In the genomic region with DNA sequence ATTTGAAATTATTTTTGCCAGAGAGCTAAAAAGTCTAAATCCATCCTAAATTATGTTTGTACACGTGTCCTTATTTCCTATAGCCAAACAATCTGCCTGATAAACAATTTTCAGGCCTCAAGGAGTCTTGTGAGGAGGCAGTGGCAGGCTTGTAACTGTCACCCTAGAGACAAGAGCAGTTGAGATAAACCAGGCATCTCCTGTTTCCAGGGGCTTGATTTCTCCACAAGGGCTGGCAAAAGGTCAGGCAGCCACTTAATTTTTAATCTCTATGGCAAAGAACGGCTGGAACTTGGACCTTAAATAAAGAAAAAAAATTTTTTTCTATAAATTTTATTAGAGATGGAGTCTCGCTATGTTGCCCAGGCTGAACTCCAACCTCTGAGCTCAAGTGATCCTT, we compare ENCODE assay signal across 24 cellular contexts. TPM values are rescaled to one million over a fixed set of nuclear protein-coding genes. Genes with fewer than 3 reads are reported as not detected.
DNase-seq lines count a peak whose midpoint lies in the region; ATAC-seq and TF ChIP-seq lines count a peak whose summit lies in the region.
"Had no signal": no experiment of that assay in that cellular context is flagged by ENCODE, and none has a peak within 500 bp of the region (broad histone marks: within the 10 kb centered on the region; RNA-seq: fewer than 3 reads in every experiment).

No MANE protein-coding gene starts in this region.

- TF ChIP-seq CTCF in MCF 10A (IDR thresholded peaks at IDR 0.05; ENCODE audit: unreplicated experiment) (no peak), mammary epithelial cell (conservative IDR thresholded peaks at IDR 0.05 in 1 of 2, IDR thresholded peaks at IDR 0.05 in 1 of 2; ENCODE audit: extremely low read depth in 1 of 2, insufficient read depth in 1 of 2, low read depth in 1 of 2, low read length in 2 of 2) (no peak), smooth muscle cell (IDR thresholded peaks at IDR 0.05; ENCODE audit: borderline replicate concordance, insufficient read depth, poor library complexity, severe bottlenecking) (no peak), PC-9 (conservative IDR thresholded peaks at IDR 0.05) (no peak), gastroesophageal sphincter (IDR thresholded peaks at IDR 0.05) (no peak)

- dilution Hi-C loops in mammary epithelial cell (cut with HindIII; ENCODE audit: low sequenced_read_pairs), result no loop called here

- H3K9me3 ChIP-seq in mammary epithelial cell (replicated peaks; ENCODE audit: insufficient read depth, low read length), result no peaks in the 10 kb centered on the region
- H3K9me3 ChIP-seq in right cardiac atrium (ENCODE audit: control insufficient read depth, low read length), result no peaks in the 10 kb centered on the region
- no peaks in the 10 kb centered on the region for H3K9me3 ChIP-seq in smooth muscle cell (replicated peaks; ENCODE audit: low read depth)
- peaks cover 3% of the 10 kb centered on the region; the same call in 1 of the 2 replicates for H3K9me3 ChIP-seq in PC-9 (ENCODE audit: insufficient read depth, low read depth)
- H3K9me3 ChIP-seq in gastroesophageal sphincter, result no peaks in the 10 kb centered on the region
- H3K9me3 ChIP-seq: BLaER1, HAP-1, MG63 had no signal

- H3K4me1 ChIP-seq in mammary epithelial cell (ENCODE audit: insufficient read depth, low read length), result no peaks in the 10 kb centered on the region
- peaks cover 5% of the 10 kb centered on the region for H3K4me1 ChIP-seq in right cardiac atrium (ENCODE audit: control insufficient read depth, insufficient read depth, low read length)
- H3K4me1 ChIP-seq in smooth muscle cell (ENCODE audit: low read depth), result peaks cover 12% of the 10 kb centered on the region
- peaks cover 6% of the 10 kb centered on the region; the same call in 1 of the 2 replicates for H3K4me1 ChIP-seq in PC-9 (replicated peaks; ENCODE audit: insufficient read depth)
- no peaks in the 10 kb centered on the region for H3K4me1 ChIP-seq in gastroesophageal sphincter
- H3K4me1 ChIP-seq: BLaER1, HAP-1 had no signal

- TF ChIP-seq EP300 in gastroesophageal sphincter (IDR thresholded peaks at IDR 0.05), result no peak

- H3K27ac Mint-ChIP-seq in MCF 10A (ENCODE audit: low read depth, unreplicated experiment), result peak overlapping the region; percentile 66
- H3K27ac Mint-ChIP-seq: CD4-positive, alpha-beta memory T cell; IgD-negative memory B cell had no signal

- H3K4me3 Mint-ChIP-seq in MCF 10A (ENCODE audit: unreplicated experiment), result no peak overlapping the region
- H3K4me3 Mint-ChIP-seq: CD4-positive, alpha-beta memory T cell; IgD-negative memory B cell had no signal

- H3K9ac ChIP-seq in mammary epithelial cell (ENCODE audit: insufficient read depth, low read length) (no peak overlapping the region), smooth muscle cell (ENCODE audit: low read depth) (no peak overlapping the region)
- H3K9ac ChIP-seq: BLaER1 had no signal

- H3K9me2 ChIP-seq in PC-9 (ENCODE audit: insufficient read depth), result no peaks in the 10 kb centered on the region

- H3K36me3 ChIP-seq in mammary epithelial cell (ENCODE audit: insufficient read depth, low read length) (peaks cover 13% of the 10 kb centered on the region), smooth muscle cell (ENCODE audit: low read depth) (no peaks in the 10 kb centered on the region), PC-9 (ENCODE audit: low read depth) (peaks cover 6% of the 10 kb centered on the region; the same call in 1 of the 2 replicates), gastroesophageal sphincter (no peaks in the 10 kb centered on the region)
- H3K36me3 ChIP-seq: BLaER1, MG63 had no signal

- H3F3A ChIP-seq in smooth muscle cell (ENCODE audit: low read depth) (peaks cover 12% of the 10 kb centered on the region), PC-9 (ENCODE audit: insufficient read depth, low read depth) (no peaks in the 10 kb centered on the region; the same call in 1 of the 2 replicates)

- no TSS peak for BruUV-seq in MCF 10A (replicated peaks; lab: Mats Ljungman, UMichigan)
- BruUV-seq in mammary epithelial cell (replicated peaks; lab: Mats Ljungman, UMichigan), result no TSS peak
- BruUV-seq in PC-9 (replicated peaks; lab: Mats Ljungman, UMichigan), result no TSS peak

- H3K9me3 Mint-ChIP-seq in MCF 10A (ENCODE audit: unreplicated experiment), result no peaks in the 10 kb centered on the region

- DNase-seq in MCF 10A (ENCODE audit: unreplicated experiment) (no peak), mammary epithelial cell (no peak), right cardiac atrium (no peak), smooth muscle cell (lab: John Stamatoyannopoulos, UW; ENCODE audit: unreplicated experiment) (no peak), PC-9 (no peak), NCI-H1105 (lab: John Stamatoyannopoulos, UW) (no peak)
- DNase-seq: CD4-positive, alpha-beta memory T cell; DMS153; GF-D8; Karpas-422; MG63; NCI-H1048; NCI-H2029 treated with DMSO at 0.1 percent for 48 hours; NCI-H2227 treated with DMSO at 0.1 percent for 48 hours; NCI-H510A treated with DMSO at 0.1 percent for 48 hours; NCI-H774; OCI-M1 had no signal

- H3K27me3 Mint-ChIP-seq in MCF 10A (ENCODE audit: insufficient read depth, unreplicated experiment), result no peaks in the 10 kb centered on the region

- no peak overlapping the region for H3K4me2 ChIP-seq in mammary epithelial cell (ENCODE audit: insufficient read depth, low read depth, low read length)
- H3K4me2 ChIP-seq in smooth muscle cell, result peak overlapping the region; percentile 8
- H3K4me2 ChIP-seq in PC-9, result no peak overlapping the region
- H3K4me2 ChIP-seq: BLaER1 had no signal

- in situ Hi-C loops in mammary epithelial cell (cut with MboI; ENCODE audit: low sequenced_read_pairs in 2 of 2), result no loop called here

- no peaks in the 10 kb centered on the region for H3K27me3 ChIP-seq in mammary epithelial cell (ENCODE audit: insufficient read depth, low read length)
- H3K27me3 ChIP-seq in right cardiac atrium (ENCODE audit: control insufficient read depth, insufficient read depth), result no peaks in the 10 kb centered on the region
- no peaks in the 10 kb centered on the region for H3K27me3 ChIP-seq in smooth muscle cell (ENCODE audit: low read depth)
- no peaks in the 10 kb centered on the region for H3K27me3 ChIP-seq in PC-9 (ENCODE audit: insufficient read depth, low read depth)
- H3K27me3 ChIP-seq in gastroesophageal sphincter, result peaks cover 10% of the 10 kb centered on the region
- H3K27me3 ChIP-seq: BLaER1, MG63 had no signal

- no peak overlapping the region for H2AFZ ChIP-seq in mammary epithelial cell (ENCODE audit: low read depth, low read length)
- H2AFZ ChIP-seq in smooth muscle cell (ENCODE audit: low read depth), result no peak overlapping the region
- H2AFZ ChIP-seq in PC-9, result no peak overlapping the region

- H3K27ac ChIP-seq in mammary epithelial cell (ENCODE audit: insufficient read depth, low read depth, low read length), result no peak overlapping the region
- H3K27ac ChIP-seq in right cardiac atrium (ENCODE audit: low read length), result peak overlapping the region; percentile 57
- peak overlapping the region; percentile 33 for H3K27ac ChIP-seq in smooth muscle cell (ENCODE audit: low read depth)
- H3K27ac ChIP-seq in PC-9, result no peak overlapping the region
- H3K27ac ChIP-seq in gastroesophageal sphincter, result no peak overlapping the region
- H3K27ac ChIP-seq: BLaER1, HL-60 had no signal

- H3K4me3 ChIP-seq in mammary epithelial cell (replicated peaks in 1 of 3; ENCODE audit: insufficient read depth in 1 of 3, low read depth in 2 of 3, low read length in 3 of 3) (no peak overlapping the region), right cardiac atrium (ENCODE audit: low read length) (no peak overlapping the region), smooth muscle cell (no peak overlapping the region), PC-9 (no peak overlapping the region), gastroesophageal sphincter (no peak overlapping the region)
- H3K4me3 ChIP-seq: BLaER1, HAP-1, MG63 had no signal

- ATAC-seq in SK-N-SH treated with all-trans-retinoic acid at 6 μM for 48 hours (no peak), right cardiac atrium (no peak), gastroesophageal sphincter (no peak)

- intact Hi-C loops in MCF 10A (cut with micrococcal nuclease), result no loop called here
- intact Hi-C loops in mammary epithelial cell (cut with micrococcal nuclease), result no loop called here
- intact Hi-C loops in right cardiac atrium (cut with DNase I), result no loop called here
- intact Hi-C loops in PC-9 (cut with micrococcal nuclease; ENCODE audit: unreplicated experiment), result no loop called here

- POLR2A ChIA-PET in MCF 10A (lab: Yijun Ruan, JAX), result interaction anchor here (0.6 kb wide), 1 partner anchor 56 kb away, joined by 3 read pairs; no protein-coding TSS in a partner anchor
- POLR2A ChIA-PET in PC-9 (lab: Charles Lee; ENCODE audit: unreplicated experiment), result no interaction called here

- peaks cover 3% of the 10 kb centered on the region for H3K4me1 Mint-ChIP-seq in MCF 10A (ENCODE audit: insufficient read depth, unreplicated experiment)
- H3K4me1 Mint-ChIP-seq: CD4-positive, alpha-beta memory T cell; IgD-negative memory B cell had no signal

- WGBS in mammary epithelial cell (ENCODE audit: low coverage, missing lambda C conversion rate), result 95% methylated on average over 3 of the region's 3 CpGs
- WGBS in right cardiac atrium, result 34% methylated on average over 3 of the region's 3 CpGs
- 26% methylated on average over 3 of the region's 3 CpGs for WGBS in smooth muscle cell (ENCODE audit: low lambda C conversion rate)
- WGBS in gastroesophageal sphincter (ENCODE audit: low coverage in 1 of 2), 2 donors, result 41 to 51% methylated on average over 3 of the region's 3 CpGs

- no peak for TF ChIP-seq POLR2A in gastroesophageal sphincter (IDR thresholded peaks at IDR 0.05)

- peaks cover 88% of the 10 kb centered on the region for H3K79me2 ChIP-seq in mammary epithelial cell (ENCODE audit: insufficient read depth, low read length)
- peaks cover 82% of the 10 kb centered on the region for H3K79me2 ChIP-seq in smooth muscle cell (ENCODE audit: low read depth)
- peaks cover 15% of the 10 kb centered on the region for H3K79me2 ChIP-seq in PC-9 (ENCODE audit: low read depth)

- CTCF ChIA-PET in MCF 10A (lab: Yijun Ruan, JAX) (no interaction called here), mammary epithelial cell (lab: Charles Lee; ENCODE audit: low non-redundant PET) (no interaction called here), PC-9 (lab: Charles Lee) (no interaction called here)

- H3K36me3 Mint-ChIP-seq in MCF 10A (ENCODE audit: insufficient read depth, unreplicated experiment), result peaks cover 65% of the 10 kb centered on the region
- H3K36me3 Mint-ChIP-seq: CD4-positive, alpha-beta memory T cell; IgD-negative memory B cell had no signal

- H4K20me1 ChIP-seq in mammary epithelial cell (ENCODE audit: insufficient read depth, low read length), result no peaks in the 10 kb centered on the region
- no peaks in the 10 kb centered on the region for H4K20me1 ChIP-seq in smooth muscle cell (ENCODE audit: low read depth)
- H4K20me1 ChIP-seq in PC-9 (ENCODE audit: insufficient read depth), result no peaks in the 10 kb centered on the region
- H4K20me1 ChIP-seq: BLaER1 had no signal

RNA-seq across cellular contexts. Expression of a gene that starts 15.5 kb away (rescaled TPM):
- total RNA-seq in MCF 10A (2022) (58.5 and 88.0 TPM in 2 replicates), mammary epithelial cell (10 to 100 TPM; 42.3 to 42.8 TPM), right cardiac atrium (100 to 1,000 TPM; 147 to 374 (median 229) TPM), smooth muscle cell (18.4 and 22.3 TPM in 2 replicates), PC-9 (2021) (88.1 and 88.7 TPM in 2 replicates), gastroesophageal sphincter (1 to 10 TPM in 3 of 4 donors, under 1 TPM in 1; 0.62 to 3.3 (median 1.2) TPM)
- polyA plus RNA-seq in mammary epithelial cell (35.8 TPM), right cardiac atrium (84.6 TPM), smooth muscle cell (7.3 and 21.5 TPM in 2 replicates)
- polyA minus RNA-seq in mammary epithelial cell, result 51.7 TPM
- total RNA-seq: RPMI7951 had no signal

Comparison
In these comparisons a context has a peak if more than half of its experiments do, and no peak if none do; other contexts are left out.
1. H3K27ac ChIP-seq: peak in right cardiac atrium (single experiment) and smooth muscle cell (single experiment); none in mammary epithelial cell (single experiment), PC-9 (single experiment) and gastroesophageal sphincter (0 of 4).